28 cellular contexts compared by ENCODE assay signal in genomic region chr1:215052256-215052655, GRCh38. TPM values are rescaled to one million over a fixed set of nuclear protein-coding genes. Genes with fewer than 3 reads are reported as not detected.
"Had no signal": no experiment of that assay in that cellular context is flagged by ENCODE, and none has a peak within 500 bp of the region (broad histone marks: within the 10 kb centered on the region; RNA-seq: fewer than 3 reads in every experiment).

No MANE protein-coding gene starts in this region.

- H3K27me3 ChIP-seq: ascending aorta, hepatocyte, stomach, thyroid gland, upper lobe of right lung had no signal

- H3K36me3 Mint-ChIP-seq: activated naive CD8-positive, alpha-beta T cell treated with anti-CD3 and anti-CD28 coated beads, Interleukin-2, amount 10 ng/mL, durations not matched to agents 7 days and 5 days; natural killer cell treated with Interleukin-12 subunit alpha and Interleukin-12 subunit beta and Interleukin-15 and Interleukin-18, amount 100 ng/mL, for 72 hours; stimulated activated naive B cell treated with anti-CD40 and anti-IgM and Interleukin-4, amounts not matched to agents 10 μg/mL and 1 μg/mL and 100 μg/mL, for 72 hours had no signal

- H3K27ac Mint-ChIP-seq: activated naive CD4-positive, alpha-beta T cell treated with anti-CD3 and anti-CD28 coated beads for 36 hours; activated naive CD8-positive, alpha-beta T cell treated with anti-CD3 and anti-CD28 coated beads, Interleukin-2, amount 10 ng/mL, durations not matched to agents 7 days and 5 days; dendritic cell treated with granulocyte-macrophage colony-stimulating factor and Interleukin-4, amounts not matched to agents 40 ng/mL and 50 ng/mL, for 4 days; endodermal cell; natural killer cell treated with Interleukin-12 subunit alpha and Interleukin-12 subunit beta and Interleukin-15 and Interleukin-18, amount 100 ng/mL, for 72 hours; stimulated activated naive B cell treated with anti-CD40 and anti-IgM and Interleukin-4, amounts not matched to agents 10 μg/mL and 1 μg/mL and 100 μg/mL, for 72 hours had no signal

- H3K9me3 Mint-ChIP-seq: activated naive CD4-positive, alpha-beta T cell treated with anti-CD3 and anti-CD28 coated beads for 36 hours; activated naive CD8-positive, alpha-beta T cell treated with anti-CD3 and anti-CD28 coated beads, Interleukin-2, amount 10 ng/mL, durations not matched to agents 7 days and 5 days; dendritic cell treated with granulocyte-macrophage colony-stimulating factor and Interleukin-4, amounts not matched to agents 40 ng/mL and 50 ng/mL, for 4 days; endodermal cell; stimulated activated naive B cell treated with anti-CD40 and anti-IgM and Interleukin-4, amounts not matched to agents 10 μg/mL and 1 μg/mL and 100 μg/mL, for 72 hours had no signal

- H3K4me2 ChIP-seq: hepatocyte had no signal

- H3K4me1 Mint-ChIP-seq: activated naive CD8-positive, alpha-beta T cell treated with anti-CD3 and anti-CD28 coated beads, Interleukin-2, amount 10 ng/mL, durations not matched to agents 7 days and 5 days; central memory CD8-positive, alpha-beta T cell; endodermal cell; stimulated activated naive B cell treated with anti-CD40 and anti-IgM and Interleukin-4, amounts not matched to agents 10 μg/mL and 1 μg/mL and 100 μg/mL, for 72 hours had no signal

- DNase-seq: activated CD4-positive, alpha-beta T cell treated with anti-CD3 and anti-CD28 coated beads for 48 hours; activated CD4-positive, alpha-beta T cell treated with anti-CD3 and anti-CD28 coated beads, Interleukin-2, amount 50 U/mL, for 48 hours; activated CD8-positive, alpha-beta memory T cell treated with anti-CD3 and anti-CD28 coated beads for 24 hours; activated effector memory CD4-positive, alpha-beta T cell treated with Interleukin-2 at 50 U/mL for 16 hours; activated naive CD4-positive, alpha-beta T cell treated with anti-CD3 and anti-CD28 coated beads for 36 hours; activated naive CD8-positive, alpha-beta T cell treated with anti-CD3 and anti-CD28 coated beads, Interleukin-2, amount 10 ng/mL, durations not matched to agents 7 days and 5 days; endodermal cell; left cardiac atrium; left ventricle myocardium superior; mucosa of descending colon; posterior cingulate gyrus; right cardiac atrium; stimulated activated CD4-positive, alpha-beta T cell treated with anti-CD3 and anti-CD28 coated beads, Interleukin-15, amount 100 ng/mL, for 24 hours; stimulated activated CD4-positive, alpha-beta T cell treated with anti-CD3 and anti-CD28 coated beads, Interleukin-2, amount 100 ng/mL, for 24 hours; stimulated activated naive B cell treated with anti-CD40 and anti-IgM and Interleukin-4, amounts not matched to agents 10 μg/mL and 1 μg/mL and 100 μg/mL, for 72 hours; stomach; T-helper 9 cell; thyroid gland; upper lobe of right lung; WERI-Rb-1 had no signal

- H3K27me3 Mint-ChIP-seq: central memory CD8-positive, alpha-beta T cell; dendritic cell treated with granulocyte-macrophage colony-stimulating factor and Interleukin-4, amounts not matched to agents 40 ng/mL and 50 ng/mL, for 4 days; natural killer cell treated with Interleukin-12 subunit alpha and Interleukin-12 subunit beta and Interleukin-15 and Interleukin-18, amount 100 ng/mL, for 72 hours; stimulated activated naive B cell treated with anti-CD40 and anti-IgM and Interleukin-4, amounts not matched to agents 10 μg/mL and 1 μg/mL and 100 μg/mL, for 72 hours had no signal

- H3K4me3 ChIP-seq: ascending aorta, hepatocyte, mucosa of descending colon, stomach, thyroid gland, upper lobe of right lung had no signal

- H2AFZ ChIP-seq: hepatocyte had no signal

- H3K4me1 ChIP-seq: ascending aorta, stomach, thyroid gland, upper lobe of right lung had no signal

- H3K36me3 ChIP-seq: ascending aorta, stomach, thyroid gland, upper lobe of right lung, WERI-Rb-1 had no signal

- H3K4me3 Mint-ChIP-seq: activated naive CD4-positive, alpha-beta T cell treated with anti-CD3 and anti-CD28 coated beads for 36 hours; activated naive CD8-positive, alpha-beta T cell treated with anti-CD3 and anti-CD28 coated beads, Interleukin-2, amount 10 ng/mL, durations not matched to agents 7 days and 5 days; central memory CD8-positive, alpha-beta T cell; dendritic cell treated with granulocyte-macrophage colony-stimulating factor and Interleukin-4, amounts not matched to agents 40 ng/mL and 50 ng/mL, for 4 days; endodermal cell; natural killer cell treated with Interleukin-12 subunit alpha and Interleukin-12 subunit beta and Interleukin-15 and Interleukin-18, amount 100 ng/mL, for 72 hours; stimulated activated naive B cell treated with anti-CD40 and anti-IgM and Interleukin-4, amounts not matched to agents 10 μg/mL and 1 μg/mL and 100 μg/mL, for 72 hours had no signal

- H3K9me3 ChIP-seq: ascending aorta, mucosa of descending colon, stomach, thyroid gland had no signal

- H3K27ac ChIP-seq: ascending aorta, hepatocyte, stomach, thyroid gland, upper lobe of right lung, WERI-Rb-1 had no signal

- ATAC-seq: activated CD4-positive, CD25-positive, alpha-beta regulatory T cell treated with anti-CD3 and anti-CD28 coated beads, Interleukin-2, amount 50 U/mL, for 24 hours; esophagus mucosa; left cardiac atrium; left ventricle myocardium superior; mucosa of descending colon; natural killer cell treated with Interleukin-12 subunit alpha and Interleukin-12 subunit beta and Interleukin-15 and Interleukin-18, amount 100 ng/mL, for 72 hours; right cardiac atrium; stimulated activated naive B cell treated with anti-CD40 and anti-IgM and Interleukin-4, amounts not matched to agents 10 μg/mL and 1 μg/mL and 100 μg/mL, for 72 hours; upper lobe of right lung had no signal

- H3K79me2 ChIP-seq: hepatocyte had no signal

RNA-seq across cellular contexts. Expression of gene KCNK2, which starts 30.3 kb away (rescaled TPM):
- total RNA-seq: activated naive CD4-positive, alpha-beta T cell treated with anti-CD3 and anti-CD28 coated beads for 36 hours; activated naive CD8-positive, alpha-beta T cell treated with anti-CD3 and anti-CD28 coated beads, Interleukin-2, amount 10 ng/mL, durations not matched to agents 7 days and 5 days; left ventricle myocardium superior; lung microvascular endothelial cell; natural killer cell treated with Interleukin-12 subunit alpha and Interleukin-12 subunit beta and Interleukin-15 and Interleukin-18, amount 100 ng/mL, for 72 hours had no signal
